ENCODE assay signal across 16 cellular contexts in genomic region chr9:36640982-36641381, GRCh38.
A peak's percentile ranks its signal among the peaks of the same experiment; 100 is the strongest.
DNase-seq lines count a peak whose midpoint lies in the region; ATAC-seq and TF ChIP-seq lines count a peak whose summit lies in the region.
"Had no signal": no experiment of that assay in that cellular context is flagged by ENCODE, and none has a peak within 500 bp of the region (broad histone marks: within the 10 kb centered on the region; RNA-seq: fewer than 3 reads in every experiment).

No MANE protein-coding gene starts in this region.

- ATAC-seq in GM19395 (IDR thresholded peaks at IDR 0.05; ENCODE audit: unreplicated experiment): peak; percentile 87
- ATAC-seq in HG02798 (IDR thresholded peaks at IDR 0.05; ENCODE audit: poor library complexity, unreplicated experiment): peak; percentile 81
- ATAC-seq in HG03520 (IDR thresholded peaks at IDR 0.05; ENCODE audit: unreplicated experiment): peak; percentile 84

- no peak for TF ChIP-seq POLR2A in suprapubic skin (IDR thresholded peaks at IDR 0.05)

- H3K4me3 ChIP-seq in suprapubic skin: no peak overlapping the region
- H3K4me3 ChIP-seq: transverse colon had no signal

- H3K4me1 Mint-ChIP-seq in activated naive CD4-positive, alpha-beta T cell treated with anti-CD3 and anti-CD28 coated beads, Interleukin-2, amount 10 ng/mL, durations not matched to agents 7 days and 5 days: peaks cover 5% of the 10 kb centered on the region

- H3K36me3 Mint-ChIP-seq in activated naive CD4-positive, alpha-beta T cell treated with anti-CD3 and anti-CD28 coated beads, Interleukin-2, amount 10 ng/mL, durations not matched to agents 7 days and 5 days: peaks cover 54% of the 10 kb centered on the region

- no peak overlapping the region for H3K27ac Mint-ChIP-seq in activated naive CD4-positive, alpha-beta T cell treated with anti-CD3 and anti-CD28 coated beads, Interleukin-2, amount 10 ng/mL, durations not matched to agents 7 days and 5 days
- H3K27ac Mint-ChIP-seq: activated T-helper 2 cell treated with anti-CD3 and anti-CD28 coated beads, Interferon-gamma antibody, Interleukin-2, Interleukin-4, amounts not matched to agents 10 μg/mL and 5 μg/mL and 100 μg/mL, durations not matched to agents 14 hours and 24 hours and 36 hours had no signal

- no peaks in the 10 kb centered on the region for H3K9me3 Mint-ChIP-seq in activated naive CD4-positive, alpha-beta T cell treated with anti-CD3 and anti-CD28 coated beads, Interleukin-2, amount 10 ng/mL, durations not matched to agents 7 days and 5 days
- H3K9me3 Mint-ChIP-seq: activated T-helper 2 cell treated with anti-CD3 and anti-CD28 coated beads, Interferon-gamma antibody, Interleukin-2, Interleukin-4, amounts not matched to agents 10 μg/mL and 5 μg/mL and 100 μg/mL, durations not matched to agents 14 hours and 24 hours and 36 hours had no signal

- WGBS in suprapubic skin: 91% methylated on average over 5 of the region's 5 CpGs

- no peak overlapping the region for H3K4me3 Mint-ChIP-seq in activated naive CD4-positive, alpha-beta T cell treated with anti-CD3 and anti-CD28 coated beads, Interleukin-2, amount 10 ng/mL, durations not matched to agents 7 days and 5 days

- CTCF ChIA-PET in GM10248 (lab: Yijun Ruan, JAX): interaction anchor here (1.2 to 2.3 kb wide), 2 partner anchors 10 to 88 kb away, joined by 3 to 9 read pairs; no protein-coding TSS in a partner anchor
- CTCF ChIA-PET in activated naive CD4-positive, alpha-beta T cell treated with anti-CD3 and anti-CD28 coated beads, Interleukin-2, amount 10 ng/mL, durations not matched to agents 7 days and 5 days (lab: Charles Lee): no interaction called here

- TF ChIP-seq EP300 in suprapubic skin (IDR thresholded peaks at IDR 0.05): no peak

- no peaks in the 10 kb centered on the region for H3K27me3 Mint-ChIP-seq in activated naive CD4-positive, alpha-beta T cell treated with anti-CD3 and anti-CD28 coated beads, Interleukin-2, amount 10 ng/mL, durations not matched to agents 7 days and 5 days

- no peak overlapping the region for H3K27ac ChIP-seq in suprapubic skin
- H3K27ac ChIP-seq: transverse colon had no signal

- no peaks in the 10 kb centered on the region for H3K4me1 ChIP-seq in suprapubic skin
- H3K4me1 ChIP-seq: transverse colon had no signal

- POLR2A ChIA-PET in GM10248 (lab: Yijun Ruan, JAX): no interaction called here

- H3K9me3 ChIP-seq in suprapubic skin: no peaks in the 10 kb centered on the region
- H3K9me3 ChIP-seq: transverse colon had no signal

- H3K36me3 ChIP-seq in suprapubic skin: no peaks in the 10 kb centered on the region
- H3K36me3 ChIP-seq: transverse colon had no signal

- DNase-seq in GM10248 (ENCODE audit: extremely low spot score): peak; percentile 44
- no peak for DNase-seq in activated naive CD4-positive, alpha-beta T cell treated with Interleukin-2 at 50 U/mL for 16 hours
- no peak for DNase-seq in suprapubic skin (ENCODE audit: low spot score in 2 of 2)
- no peak for DNase-seq in SK-N-DZ (ENCODE audit: low spot score)
- DNase-seq in activated naive CD4-positive, alpha-beta T cell treated with anti-CD3 and anti-CD28 coated beads, Interleukin-2, amount 10 ng/mL, durations not matched to agents 7 days and 5 days: no peak
- DNase-seq: activated CD4-positive, alpha-beta T cell treated with anti-CD3 and anti-CD28 coated beads, Interleukin-2, amount 50 U/mL, for 1 hour; GF-D8; kidney; NCI-H1092; NCI-H345; OCI-M1; transverse colon had no signal

- TF ChIP-seq CTCF in GM10248 (IDR thresholded peaks at IDR 0.05; ENCODE audit: control extremely low read depth, extremely low read depth, low read depth, missing control alignments): no peak
- TF ChIP-seq CTCF in suprapubic skin (IDR thresholded peaks at IDR 0.05): no peak

- H3K27me3 ChIP-seq in suprapubic skin: no peaks in the 10 kb centered on the region
- H3K27me3 ChIP-seq: transverse colon had no signal
